ENCODE assay signal across 1 cellular context in genomic region chr9:1871486-1872181, GRCh38.
TF ChIP-seq lines count a peak whose summit lies in the region.

No MANE protein-coding gene starts in this region.

TF ChIP-seq in GM23338, 12 proteins besides CTCF, POLR2A, EP300 and RAD21 (continued from another document):
- no peak for TF ChIP-seq POLR2AphosphoS5 (IDR thresholded peaks at IDR 0.05; ENCODE audit: low read depth)
- no peak for TF ChIP-seq EZH2 (IDR thresholded peaks at IDR 0.05; ENCODE audit: low read depth, unreplicated experiment)
